In the genomic region with DNA sequence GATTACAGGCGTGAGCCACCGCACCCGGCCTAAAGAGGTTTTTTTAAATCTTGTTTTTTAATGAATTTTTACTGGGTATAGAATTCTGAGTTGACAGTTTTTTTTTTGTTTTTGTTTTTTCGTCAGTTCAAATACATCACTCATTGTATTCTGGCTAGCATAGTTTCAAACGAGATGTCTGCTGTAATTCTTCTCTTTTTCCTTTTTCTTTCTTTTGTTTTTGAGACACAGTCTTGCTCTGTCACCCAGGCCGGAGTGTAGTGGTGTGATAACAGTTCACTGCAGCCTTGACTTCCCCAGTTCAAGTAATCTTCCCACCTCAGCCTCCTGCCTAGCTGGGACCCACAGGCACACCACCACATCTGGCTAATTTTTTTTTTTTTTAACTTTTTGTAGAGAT, we compare ENCODE assay signal across 2 cellular contexts.
A peak's percentile ranks its signal among the peaks of the same experiment; 100 is the strongest.
TF ChIP-seq lines count a peak whose summit lies in the region.

No MANE protein-coding gene starts in this region.

TF ChIP-seq in GM23338, 12 proteins besides CTCF, POLR2A, EP300 and RAD21 (continues in another document):
- no peak for TF ChIP-seq EZH2 (IDR thresholded peaks at IDR 0.05; ENCODE audit: low read depth, unreplicated experiment)
- TF ChIP-seq JUNB (IDR thresholded peaks at IDR 0.05; ENCODE audit: unreplicated experiment): no peak
- TF ChIP-seq, protein P1, sequence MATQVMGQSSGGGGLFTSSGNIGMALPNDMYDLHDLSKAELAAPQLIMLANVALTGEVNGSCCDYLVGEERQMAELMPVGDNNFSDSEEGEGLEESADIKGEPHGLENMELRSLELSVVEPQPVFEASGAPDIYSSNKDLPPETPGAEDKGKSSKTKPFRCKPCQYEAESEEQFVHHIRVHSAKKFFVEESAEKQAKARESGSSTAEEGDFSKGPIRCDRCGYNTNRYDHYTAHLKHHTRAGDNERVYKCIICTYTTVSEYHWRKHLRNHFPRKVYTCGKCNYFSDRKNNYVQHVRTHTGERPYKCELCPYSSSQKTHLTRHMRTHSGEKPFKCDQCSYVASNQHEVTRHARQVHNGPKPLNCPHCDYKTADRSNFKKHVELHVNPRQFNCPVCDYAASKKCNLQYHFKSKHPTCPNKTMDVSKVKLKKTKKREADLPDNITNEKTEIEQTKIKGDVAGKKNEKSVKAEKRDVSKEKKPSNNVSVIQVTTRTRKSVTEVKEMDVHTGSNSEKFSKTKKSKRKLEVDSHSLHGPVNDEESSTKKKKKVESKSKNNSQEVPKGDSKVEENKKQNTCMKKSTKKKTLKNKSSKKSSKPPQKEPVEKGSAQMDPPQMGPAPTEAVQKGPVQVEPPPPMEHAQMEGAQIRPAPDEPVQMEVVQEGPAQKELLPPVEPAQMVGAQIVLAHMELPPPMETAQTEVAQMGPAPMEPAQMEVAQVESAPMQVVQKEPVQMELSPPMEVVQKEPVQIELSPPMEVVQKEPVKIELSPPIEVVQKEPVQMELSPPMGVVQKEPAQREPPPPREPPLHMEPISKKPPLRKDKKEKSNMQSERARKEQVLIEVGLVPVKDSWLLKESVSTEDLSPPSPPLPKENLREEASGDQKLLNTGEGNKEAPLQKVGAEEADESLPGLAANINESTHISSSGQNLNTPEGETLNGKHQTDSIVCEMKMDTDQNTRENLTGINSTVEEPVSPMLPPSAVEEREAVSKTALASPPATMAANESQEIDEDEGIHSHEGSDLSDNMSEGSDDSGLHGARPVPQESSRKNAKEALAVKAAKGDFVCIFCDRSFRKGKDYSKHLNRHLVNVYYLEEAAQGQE (IDR thresholded peaks at IDR 0.05; ENCODE audit: unreplicated experiment): no peak
- TF ChIP-seq, protein P2, sequence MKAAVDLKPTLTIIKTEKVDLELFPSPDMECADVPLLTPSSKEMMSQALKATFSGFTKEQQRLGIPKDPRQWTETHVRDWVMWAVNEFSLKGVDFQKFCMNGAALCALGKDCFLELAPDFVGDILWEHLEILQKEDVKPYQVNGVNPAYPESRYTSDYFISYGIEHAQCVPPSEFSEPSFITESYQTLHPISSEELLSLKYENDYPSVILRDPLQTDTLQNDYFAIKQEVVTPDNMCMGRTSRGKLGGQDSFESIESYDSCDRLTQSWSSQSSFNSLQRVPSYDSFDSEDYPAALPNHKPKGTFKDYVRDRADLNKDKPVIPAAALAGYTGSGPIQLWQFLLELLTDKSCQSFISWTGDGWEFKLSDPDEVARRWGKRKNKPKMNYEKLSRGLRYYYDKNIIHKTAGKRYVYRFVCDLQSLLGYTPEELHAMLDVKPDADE (IDR thresholded peaks at IDR 0.05): no peak
- TF ChIP-seq STAT1 (IDR thresholded peaks at IDR 0.05; ENCODE audit: unreplicated experiment): no peak
- no peak for TF ChIP-seq POLR2AphosphoS5 (IDR thresholded peaks at IDR 0.05; ENCODE audit: low read depth)
- no peak for TF ChIP-seq ZNF114 (CRISPR knock-in tag; IDR thresholded peaks at IDR 0.05)
- no peak for TF ChIP-seq ZNF331 (CRISPR knock-in tag; IDR thresholded peaks at IDR 0.05; ENCODE audit: low read depth)
- no peak for TF ChIP-seq NANOG (IDR thresholded peaks at IDR 0.05; ENCODE audit: borderline replicate concordance)
- TF ChIP-seq, protein P3, sequence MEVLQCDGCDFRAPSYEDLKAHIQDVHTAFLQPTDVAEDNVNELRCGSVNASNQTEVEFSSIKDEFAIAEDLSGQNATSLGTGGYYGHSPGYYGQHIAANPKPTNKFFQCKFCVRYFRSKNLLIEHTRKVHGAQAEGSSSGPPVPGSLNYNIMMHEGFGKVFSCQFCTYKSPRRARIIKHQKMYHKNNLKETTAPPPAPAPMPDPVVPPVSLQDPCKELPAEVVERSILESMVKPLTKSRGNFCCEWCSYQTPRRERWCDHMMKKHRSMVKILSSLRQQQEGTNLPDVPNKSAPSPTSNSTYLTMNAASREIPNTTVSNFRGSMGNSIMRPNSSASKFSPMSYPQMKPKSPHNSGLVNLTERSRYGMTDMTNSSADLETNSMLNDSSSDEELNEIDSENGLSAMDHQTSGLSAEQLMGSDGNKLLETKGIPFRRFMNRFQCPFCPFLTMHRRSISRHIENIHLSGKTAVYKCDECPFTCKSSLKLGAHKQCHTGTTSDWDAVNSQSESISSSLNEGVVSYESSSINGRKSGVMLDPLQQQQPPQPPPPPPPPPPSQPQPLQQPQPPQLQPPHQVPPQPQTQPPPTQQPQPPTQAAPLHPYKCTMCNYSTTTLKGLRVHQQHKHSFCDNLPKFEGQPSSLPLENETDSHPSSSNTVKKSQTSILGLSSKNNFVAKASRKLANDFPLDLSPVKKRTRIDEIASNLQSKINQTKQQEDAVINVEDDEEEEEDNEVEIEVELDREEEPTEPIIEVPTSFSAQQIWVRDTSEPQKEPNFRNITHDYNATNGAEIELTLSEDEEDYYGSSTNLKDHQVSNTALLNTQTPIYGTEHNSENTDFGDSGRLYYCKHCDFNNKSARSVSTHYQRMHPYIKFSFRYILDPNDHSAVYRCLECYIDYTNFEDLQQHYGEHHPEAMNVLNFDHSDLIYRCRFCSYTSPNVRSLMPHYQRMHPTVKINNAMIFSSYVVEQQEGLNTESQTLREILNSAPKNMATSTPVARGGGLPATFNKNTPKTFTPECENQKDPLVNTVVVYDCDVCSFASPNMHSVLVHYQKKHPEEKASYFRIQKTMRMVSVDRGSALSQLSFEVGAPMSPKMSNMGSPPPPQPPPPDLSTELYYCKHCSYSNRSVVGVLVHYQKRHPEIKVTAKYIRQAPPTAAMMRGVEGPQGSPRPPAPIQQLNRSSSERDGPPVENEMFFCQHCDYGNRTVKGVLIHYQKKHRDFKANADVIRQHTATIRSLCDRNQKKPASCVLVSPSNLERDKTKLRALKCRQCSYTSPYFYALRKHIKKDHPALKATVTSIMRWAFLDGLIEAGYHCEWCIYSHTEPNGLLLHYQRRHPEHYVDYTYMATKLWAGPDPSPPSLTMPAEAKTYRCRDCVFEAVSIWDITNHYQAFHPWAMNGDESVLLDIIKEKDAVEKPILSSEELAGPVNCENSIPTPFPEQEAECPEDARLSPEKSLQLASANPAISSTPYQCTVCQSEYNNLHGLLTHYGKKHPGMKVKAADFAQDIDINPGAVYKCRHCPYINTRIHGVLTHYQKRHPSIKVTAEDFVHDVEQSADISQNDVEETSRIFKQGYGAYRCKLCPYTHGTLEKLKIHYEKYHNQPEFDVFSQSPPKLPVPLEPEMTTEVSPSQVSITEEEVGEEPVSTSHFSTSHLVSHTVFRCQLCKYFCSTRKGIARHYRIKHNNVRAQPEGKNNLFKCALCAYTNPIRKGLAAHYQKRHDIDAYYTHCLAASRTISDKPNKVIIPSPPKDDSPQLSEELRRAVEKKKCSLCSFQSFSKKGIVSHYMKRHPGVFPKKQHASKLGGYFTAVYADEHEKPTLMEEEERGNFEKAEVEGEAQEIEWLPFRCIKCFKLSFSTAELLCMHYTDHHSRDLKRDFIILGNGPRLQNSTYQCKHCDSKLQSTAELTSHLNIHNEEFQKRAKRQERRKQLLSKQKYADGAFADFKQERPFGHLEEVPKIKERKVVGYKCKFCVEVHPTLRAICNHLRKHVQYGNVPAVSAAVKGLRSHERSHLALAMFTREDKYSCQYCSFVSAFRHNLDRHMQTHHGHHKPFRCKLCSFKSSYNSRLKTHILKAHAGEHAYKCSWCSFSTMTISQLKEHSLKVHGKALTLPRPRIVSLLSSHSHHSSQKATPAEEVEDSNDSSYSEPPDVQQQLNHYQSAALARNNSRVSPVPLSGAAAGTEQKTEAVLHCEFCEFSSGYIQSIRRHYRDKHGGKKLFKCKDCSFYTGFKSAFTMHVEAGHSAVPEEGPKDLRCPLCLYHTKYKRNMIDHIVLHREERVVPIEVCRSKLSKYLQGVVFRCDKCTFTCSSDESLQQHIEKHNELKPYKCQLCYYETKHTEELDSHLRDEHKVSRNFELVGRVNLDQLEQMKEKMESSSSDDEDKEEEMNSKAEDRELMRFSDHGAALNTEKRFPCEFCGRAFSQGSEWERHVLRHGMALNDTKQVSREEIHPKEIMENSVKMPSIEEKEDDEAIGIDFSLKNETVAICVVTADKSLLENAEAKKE (CRISPR knock-in tag; IDR thresholded peaks at IDR 0.05): no peak

TF ChIP-seq in K562, 482 proteins besides CTCF, POLR2A, EP300 and RAD21:
- TF ChIP-seq ZNF316 (IDR thresholded peaks at IDR 0.05) (0 out of 2 replicates have a peak, but pooled peaks have one; percentile 46), HDAC1 (IDR thresholded peaks at IDR 0.05) (peak in 1 of 2 experiments; percentile 88; a peak in 2 of 4 replicates), CXXC5 (CRISPR knock-in tag; IDR thresholded peaks at IDR 0.05) (no peak), CBX1 (IDR thresholded peaks at IDR 0.05; ENCODE audit: low read depth) (peak; percentile 67; the same call in 1 of the 2 replicates), TEAD4 (IDR thresholded peaks at IDR 0.05; ENCODE audit: low read length) (0 out of 2 replicates have a peak, but pooled peaks have one; percentile 20), TEAD4 (CRISPR knock-in tag; IDR thresholded peaks at IDR 0.05; ENCODE audit: borderline replicate concordance) (no peak), TRIM24 (IDR thresholded peaks at IDR 0.05) (peak; percentile 75 to 90), TRIM28 (IDR thresholded peaks at IDR 0.05) (peak; percentile 99), CBX5 (IDR thresholded peaks at IDR 0.05; ENCODE audit: borderline replicate concordance, low read depth) (peak; percentile 90), CBX3 (IDR thresholded peaks at IDR 0.05; ENCODE audit: borderline replicate concordance in 1 of 2, low read length in 2 of 2) (peak in 1 of 2 experiments; percentile 99; a peak in 2 of 3 replicates), KHSRP (IDR thresholded peaks at IDR 0.05) (no peak), CBFA2T2 (conservative IDR thresholded peaks at IDR 0.05) (peak; percentile 33), CBFA2T3 (IDR thresholded peaks at IDR 0.05) (peak; percentile 56), ZEB2 (IDR thresholded peaks at IDR 0.05) (0 out of 2 replicates have a peak, but pooled peaks have one; percentile 23), ZFP30 (CRISPR knock-in tag; IDR thresholded peaks at IDR 0.05; ENCODE audit: borderline replicate concordance) (no peak), TAF9B (IDR thresholded peaks at IDR 0.05; ENCODE audit: partially characterized antibody) (no peak), DPF2 (IDR thresholded peaks at IDR 0.05) (0 out of 2 replicates have a peak, but pooled peaks have one; percentile 36), TAL1 (IDR thresholded peaks at IDR 0.05) (peak; percentile 31; the same call in 1 of the 2 replicates)
- TF ChIP-seq, protein P4, sequence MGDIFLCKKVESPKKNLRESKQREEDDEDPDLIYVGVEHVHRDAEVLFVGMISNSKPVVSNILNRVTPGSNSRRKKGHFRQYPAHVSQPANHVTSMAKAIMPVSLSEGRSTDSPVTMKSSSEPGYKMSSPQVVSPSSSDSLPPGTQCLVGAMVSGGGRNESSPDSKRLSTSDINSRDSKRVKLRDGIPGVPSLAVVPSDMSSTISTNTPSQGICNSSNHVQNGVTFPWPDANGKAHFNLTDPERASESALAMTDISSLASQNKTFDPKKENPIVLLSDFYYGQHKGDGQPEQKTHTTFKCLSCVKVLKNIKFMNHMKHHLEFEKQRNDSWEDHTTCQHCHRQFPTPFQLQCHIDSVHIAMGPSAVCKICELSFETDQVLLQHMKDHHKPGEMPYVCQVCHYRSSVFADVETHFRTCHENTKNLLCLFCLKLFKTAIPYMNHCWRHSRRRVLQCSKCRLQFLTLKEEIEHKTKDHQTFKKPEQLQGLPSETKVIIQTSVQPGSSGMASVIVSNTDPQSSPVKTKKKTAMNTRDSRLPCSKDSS (IDR thresholded peaks at IDR 0.05; ENCODE audit: low read depth, partially characterized antibody): peak; percentile 89
- TF ChIP-seq, protein P5, sequence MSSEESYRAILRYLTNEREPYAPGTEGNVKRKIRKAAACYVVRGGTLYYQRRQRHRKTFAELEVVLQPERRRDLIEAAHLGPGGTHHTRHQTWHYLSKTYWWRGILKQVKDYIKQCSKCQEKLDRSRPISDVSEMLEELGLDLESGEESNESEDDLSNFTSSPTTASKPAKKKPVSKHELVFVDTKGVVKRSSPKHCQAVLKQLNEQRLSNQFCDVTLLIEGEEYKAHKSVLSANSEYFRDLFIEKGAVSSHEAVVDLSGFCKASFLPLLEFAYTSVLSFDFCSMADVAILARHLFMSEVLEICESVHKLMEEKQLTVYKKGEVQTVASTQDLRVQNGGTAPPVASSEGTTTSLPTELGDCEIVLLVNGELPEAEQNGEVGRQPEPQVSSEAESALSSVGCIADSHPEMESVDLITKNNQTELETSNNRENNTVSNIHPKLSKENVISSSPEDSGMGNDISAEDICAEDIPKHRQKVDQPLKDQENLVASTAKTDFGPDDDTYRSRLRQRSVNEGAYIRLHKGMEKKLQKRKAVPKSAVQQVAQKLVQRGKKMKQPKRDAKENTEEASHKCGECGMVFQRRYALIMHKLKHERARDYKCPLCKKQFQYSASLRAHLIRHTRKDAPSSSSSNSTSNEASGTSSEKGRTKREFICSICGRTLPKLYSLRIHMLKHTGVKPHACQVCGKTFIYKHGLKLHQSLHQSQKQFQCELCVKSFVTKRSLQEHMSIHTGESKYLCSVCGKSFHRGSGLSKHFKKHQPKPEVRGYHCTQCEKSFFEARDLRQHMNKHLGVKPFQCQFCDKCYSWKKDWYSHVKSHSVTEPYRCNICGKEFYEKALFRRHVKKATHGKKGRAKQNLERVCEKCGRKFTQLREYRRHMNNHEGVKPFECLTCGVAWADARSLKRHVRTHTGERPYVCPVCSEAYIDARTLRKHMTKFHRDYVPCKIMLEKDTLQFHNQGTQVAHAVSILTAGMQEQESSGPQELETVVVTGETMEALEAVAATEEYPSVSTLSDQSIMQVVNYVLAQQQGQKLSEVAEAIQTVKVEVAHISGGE (CRISPR knock-in tag; IDR thresholded peaks at IDR 0.05): no peak
- TF ChIP-seq, protein P6, sequence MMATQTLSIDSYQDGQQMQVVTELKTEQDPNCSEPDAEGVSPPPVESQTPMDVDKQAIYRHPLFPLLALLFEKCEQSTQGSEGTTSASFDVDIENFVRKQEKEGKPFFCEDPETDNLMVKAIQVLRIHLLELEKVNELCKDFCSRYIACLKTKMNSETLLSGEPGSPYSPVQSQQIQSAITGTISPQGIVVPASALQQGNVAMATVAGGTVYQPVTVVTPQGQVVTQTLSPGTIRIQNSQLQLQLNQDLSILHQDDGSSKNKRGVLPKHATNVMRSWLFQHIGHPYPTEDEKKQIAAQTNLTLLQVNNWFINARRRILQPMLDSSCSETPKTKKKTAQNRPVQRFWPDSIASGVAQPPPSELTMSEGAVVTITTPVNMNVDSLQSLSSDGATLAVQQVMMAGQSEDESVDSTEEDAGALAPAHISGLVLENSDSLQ (IDR thresholded peaks at IDR 0.05): peak; percentile 23; the same call in 1 of the 2 replicates
- TF ChIP-seq, protein P7, sequence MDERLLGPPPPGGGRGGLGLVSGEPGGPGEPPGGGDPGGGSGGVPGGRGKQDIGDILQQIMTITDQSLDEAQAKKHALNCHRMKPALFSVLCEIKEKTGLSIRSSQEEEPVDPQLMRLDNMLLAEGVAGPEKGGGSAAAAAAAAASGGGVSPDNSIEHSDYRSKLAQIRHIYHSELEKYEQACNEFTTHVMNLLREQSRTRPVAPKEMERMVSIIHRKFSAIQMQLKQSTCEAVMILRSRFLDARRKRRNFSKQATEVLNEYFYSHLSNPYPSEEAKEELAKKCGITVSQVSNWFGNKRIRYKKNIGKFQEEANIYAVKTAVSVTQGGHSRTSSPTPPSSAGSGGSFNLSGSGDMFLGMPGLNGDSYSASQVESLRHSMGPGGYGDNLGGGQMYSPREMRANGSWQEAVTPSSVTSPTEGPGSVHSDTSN (CRISPR knock-in tag; IDR thresholded peaks at IDR 0.05; ENCODE audit: low read depth): no peak
- TF ChIP-seq, protein P7 (tag; conservative IDR thresholded peaks at IDR 0.05; ENCODE audit: low read depth): peak; percentile 57
